ENCODE assay signal across 20 cellular contexts in the genomic region with DNA sequence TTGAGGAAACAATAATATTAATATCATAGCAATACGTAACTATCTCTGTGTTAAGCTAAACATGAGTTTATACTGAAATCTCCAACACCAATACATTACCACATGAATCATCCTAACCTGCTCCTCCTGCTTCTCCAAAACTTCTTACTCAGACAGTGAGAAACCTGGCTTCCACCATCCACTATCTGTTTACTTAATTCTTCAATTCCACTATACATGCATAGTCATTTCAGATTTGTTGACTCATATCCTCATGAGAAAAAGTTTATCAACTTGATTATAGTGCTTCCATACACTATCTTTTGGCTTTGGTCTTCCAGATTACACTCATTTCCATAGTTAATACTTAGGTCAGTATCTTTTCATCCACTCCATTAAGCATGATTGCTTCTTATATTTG.
DNase-seq lines count a peak whose midpoint lies in the region; ATAC-seq and TF ChIP-seq lines count a peak whose summit lies in the region.
"Had no signal": no experiment of that assay in that cellular context is flagged by ENCODE, and none has a peak within 500 bp of the region (broad histone marks: within the 10 kb centered on the region; RNA-seq: fewer than 3 reads in every experiment).

No MANE protein-coding gene starts in this region.

- no peaks in the 10 kb centered on the region for H3K27me3 ChIP-seq in brain microvascular endothelial cell (replicated peaks)

- no peaks in the 10 kb centered on the region for H3K36me3 Mint-ChIP-seq in activated naive CD4-positive, alpha-beta T cell treated with anti-CD3 and anti-CD28 coated beads, Interleukin-2, amount 10 ng/mL, durations not matched to agents 7 days and 5 days
- H3K36me3 Mint-ChIP-seq: CD14-positive monocyte had no signal

- no peak overlapping the region for H3K27ac ChIP-seq in brain microvascular endothelial cell

- no peak overlapping the region for H3K27ac Mint-ChIP-seq in activated naive CD4-positive, alpha-beta T cell treated with anti-CD3 and anti-CD28 coated beads, Interleukin-2, amount 10 ng/mL, durations not matched to agents 7 days and 5 days
- H3K27ac Mint-ChIP-seq: B cell, CD14-positive monocyte, HFFc6 had no signal

- H3K4me1 Mint-ChIP-seq in activated naive CD4-positive, alpha-beta T cell treated with anti-CD3 and anti-CD28 coated beads, Interleukin-2, amount 10 ng/mL, durations not matched to agents 7 days and 5 days: no peaks in the 10 kb centered on the region
- H3K4me1 Mint-ChIP-seq: B cell, CD14-positive monocyte had no signal

- CTCF ChIA-PET in activated naive CD4-positive, alpha-beta T cell treated with anti-CD3 and anti-CD28 coated beads, Interleukin-2, amount 10 ng/mL, durations not matched to agents 7 days and 5 days (lab: Charles Lee): no interaction called here

- in situ Hi-C loops in brain microvascular endothelial cell (cut with HindIII; ENCODE audit: low pct_ligation_motif_present, low sequenced_read_pairs): no loop called here

- no peak overlapping the region for H3K4me3 Mint-ChIP-seq in activated naive CD4-positive, alpha-beta T cell treated with anti-CD3 and anti-CD28 coated beads, Interleukin-2, amount 10 ng/mL, durations not matched to agents 7 days and 5 days
- H3K4me3 Mint-ChIP-seq: B cell, CD14-positive monocyte, HFFc6 had no signal

- DNase-seq in A172 (ENCODE audit: low spot score) (peak; percentile 4), LHCN-M2 (ENCODE audit: low read depth) (peak; percentile 13), brain microvascular endothelial cell (peak; percentile 45), fibroblast of mammary gland (ENCODE audit: low read depth) (peak; percentile 48), amygdala (lab: John Stamatoyannopoulos, UW) (no peak), NCI-H510A treated with DMSO at 0.1 percent for 48 hours (lab: John Stamatoyannopoulos, UW) (no peak)
- DNase-seq in activated naive CD4-positive, alpha-beta T cell treated with anti-CD3 and anti-CD28 coated beads, Interleukin-2, amount 10 ng/mL, durations not matched to agents 7 days and 5 days: no peak
- DNase-seq: GDM1, HFFc6, KBM-7, NCI-H1092 treated with DMSO at 0.1 percent for 48 hours, NCI-H1436 treated with DMSO at 0.1 percent for 48 hours, NCI-H2029, NCI-H2171, NCI-H526, SHP77, SW 1271 had no signal

- H3K36me3 ChIP-seq in brain microvascular endothelial cell (replicated peaks): no peaks in the 10 kb centered on the region

- no peak overlapping the region for H3K4me3 ChIP-seq in brain microvascular endothelial cell (ENCODE audit: low read depth, low read length)
- H3K4me3 ChIP-seq in fibroblast of mammary gland (ENCODE audit: control insufficient read depth, low read depth, low read length): no peak overlapping the region

- peaks cover 4% of the 10 kb centered on the region for H3K9me3 Mint-ChIP-seq in activated naive CD4-positive, alpha-beta T cell treated with anti-CD3 and anti-CD28 coated beads, Interleukin-2, amount 10 ng/mL, durations not matched to agents 7 days and 5 days

- H3K27me3 Mint-ChIP-seq in activated naive CD4-positive, alpha-beta T cell treated with anti-CD3 and anti-CD28 coated beads, Interleukin-2, amount 10 ng/mL, durations not matched to agents 7 days and 5 days: no peaks in the 10 kb centered on the region
- H3K27me3 Mint-ChIP-seq: B cell had no signal

- TF ChIP-seq CTCF in brain microvascular endothelial cell (IDR thresholded peaks at IDR 0.05; ENCODE audit: low read depth, low read length, missing control alignments) (no peak), fibroblast of mammary gland (conservative IDR thresholded peaks at IDR 0.05; ENCODE audit: control insufficient read depth, insufficient read depth, low read depth, low read length) (no peak)

- no peak for ATAC-seq in GM18498 (IDR thresholded peaks at IDR 0.05; ENCODE audit: unreplicated experiment)

Comparison
In these comparisons a context has a peak if more than half of its experiments do, and no peak if none do; other contexts are left out.
1. DNase-seq: peak in A172 (single experiment), LHCN-M2 (single experiment), brain microvascular endothelial cell (single experiment) and fibroblast of mammary gland (single experiment); none in amygdala (0 of 56), activated naive CD4-positive, alpha-beta T cell treated with anti-CD3 and anti-CD28 coated beads, Interleukin-2, amount 10 ng/mL, durations not matched to agents 7 days and 5 days (single experiment) and NCI-H510A treated with DMSO at 0.1 percent for 48 hours (single experiment).